24 cellular contexts compared by ENCODE assay signal in the genomic region with DNA sequence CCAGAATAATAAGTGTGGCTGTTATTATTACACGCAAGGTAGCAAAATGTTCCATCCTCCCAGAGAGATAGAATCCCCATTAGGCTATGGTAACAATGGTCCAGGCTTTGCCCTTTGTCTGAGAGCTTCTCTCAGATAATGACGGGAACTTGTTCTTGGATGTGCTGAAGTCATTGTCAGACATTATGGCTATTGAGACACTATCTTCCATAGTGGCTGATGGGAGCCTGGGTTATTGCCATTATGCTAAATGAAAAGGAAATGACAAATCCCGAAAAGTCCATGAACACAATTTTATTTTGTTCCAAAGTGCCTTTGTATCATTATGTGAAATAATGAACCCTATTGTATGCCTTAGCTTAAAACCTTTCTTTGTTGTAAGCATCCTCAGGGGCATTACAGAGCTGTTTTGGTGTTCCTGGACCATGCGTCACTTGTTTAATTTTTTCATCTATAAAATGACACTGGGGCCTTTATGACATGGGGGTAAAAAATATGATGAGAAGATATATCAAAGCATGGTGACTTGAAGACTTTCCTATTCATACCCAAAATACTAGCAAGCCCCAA.
"Had no signal": no experiment of that assay in that cellular context is flagged by ENCODE, and none has a peak within 500 bp of the region (broad histone marks: within the 10 kb centered on the region; RNA-seq: fewer than 3 reads in every experiment).

No MANE protein-coding gene starts in this region.

- H3K27ac ChIP-seq: dorsolateral prefrontal cortex, neural progenitor cell, parathyroid adenoma, prostate gland, sigmoid colon, stomach, testis, tibial artery, upper lobe of left lung had no signal

- H3K4me3 ChIP-seq: dorsolateral prefrontal cortex, lung, neural progenitor cell, prostate gland, sigmoid colon, stomach, testis, tibial artery, upper lobe of left lung had no signal

- H3K9me3 ChIP-seq: prostate gland, sigmoid colon, stomach, testis, tibial artery, upper lobe of left lung had no signal

- H3K36me3 ChIP-seq: neural progenitor cell, prostate gland, sigmoid colon, stomach, tibial artery, upper lobe of left lung had no signal

- ATAC-seq: left ventricle myocardium superior; naive thymus-derived CD4-positive, alpha-beta T cell; right cardiac atrium; stimulated activated effector memory CD8-positive, alpha-beta T cell treated with anti-CD3 and anti-CD28 coated beads, Interleukin-12 subunit alpha, Interleukin-12 subunit beta, amount 100 ng/mL, for 72 hours had no signal

- DNase-seq: dorsolateral prefrontal cortex; effector CD4-positive, alpha-beta T cell; immature natural killer cell; left ventricle myocardium superior; mesendoderm; midbrain; naive thymus-derived CD4-positive, alpha-beta T cell; right cardiac atrium; sigmoid colon; stimulated activated CD4-positive, alpha-beta T cell treated with anti-CD3 and anti-CD28 coated beads, Interleukin-2, amount 100 ng/mL, for 24 hours; stimulated activated CD4-positive, alpha-beta T cell treated with anti-CD3 and anti-CD28 coated beads, Interleukin-4, amount 100 ng/mL, for 24 hours; stimulated activated naive CD4-positive, alpha-beta T cell treated with Interleukin-2 at 50 U/mL for 16 hours; stomach; testis; tibial artery had no signal

- H3K4me1 ChIP-seq: neural progenitor cell, parathyroid adenoma, prostate gland, sigmoid colon, tibial artery had no signal

- FAIRE-seq: colon, keratinocyte, urothelium cell line had no signal

- H3K27me3 ChIP-seq: neural progenitor cell, sigmoid colon, stomach, testis, tibial artery, upper lobe of left lung had no signal
